8 cellular contexts compared by ENCODE assay signal in the genomic region with DNA sequence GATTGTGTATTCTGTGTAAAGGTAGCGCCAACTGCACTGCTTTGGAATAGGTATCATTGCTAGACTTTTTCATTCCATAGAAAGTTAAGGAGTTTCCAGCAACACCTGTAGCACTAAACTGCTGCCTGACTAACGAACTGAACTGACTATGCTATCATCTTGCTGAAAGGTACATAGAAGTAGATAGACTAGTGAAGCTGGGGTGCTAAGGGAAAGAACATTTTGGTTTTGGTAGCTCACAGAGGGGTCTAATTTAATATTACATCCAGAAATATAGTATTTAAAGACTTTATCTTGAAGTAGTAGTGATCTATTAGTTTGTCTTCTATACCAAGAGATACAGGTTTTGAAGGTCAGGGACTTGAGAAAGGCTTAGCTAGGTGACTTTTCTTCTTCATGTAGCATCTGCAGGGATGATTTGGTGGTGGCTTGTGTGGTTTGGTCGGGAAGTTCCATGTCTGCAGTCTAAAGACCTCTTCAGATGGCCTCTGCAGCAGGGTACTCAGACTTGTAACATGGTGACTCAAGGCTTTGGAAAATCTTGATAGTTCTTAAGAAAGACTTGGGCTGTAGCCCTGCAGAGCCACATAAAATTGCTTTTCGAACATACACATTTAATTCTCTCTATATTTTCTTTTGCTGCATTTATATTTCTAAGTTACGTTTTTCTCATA. TPM values are rescaled to one million over a fixed set of nuclear protein-coding genes. Genes with fewer than 3 reads are reported as not detected.
DNase-seq lines count a peak whose midpoint lies in the region; ATAC-seq and TF ChIP-seq lines count a peak whose summit lies in the region.

No MANE protein-coding gene starts in this region.

- H3K4me1 Mint-ChIP-seq in activated naive CD8-positive, alpha-beta T cell treated with anti-CD3 and anti-CD28 coated beads for 36 hours: peaks cover 82% of the 10 kb centered on the region

- peak overlapping the region; percentile 74 for H3K27ac Mint-ChIP-seq in activated naive CD8-positive, alpha-beta T cell treated with anti-CD3 and anti-CD28 coated beads for 36 hours

- no TSS peak for BruUV-seq in PC-9 (replicated peaks; lab: Mats Ljungman, UMichigan)

- H3K4me3 Mint-ChIP-seq in activated naive CD8-positive, alpha-beta T cell treated with anti-CD3 and anti-CD28 coated beads for 36 hours: peak overlapping the region; percentile 36

- no peak overlapping the region for H2AFZ ChIP-seq in PC-9

- CTCF ChIA-PET in PC-9 (lab: Charles Lee): no interaction called here

- H3K79me2 ChIP-seq in PC-9 (ENCODE audit: low read depth): peaks cover 100% of the 10 kb centered on the region

- POLR2A ChIA-PET in PC-9 (lab: Charles Lee; ENCODE audit: unreplicated experiment): interaction anchor here (0.5 to 0.7 kb wide), 4 partner anchors 10 to 260 kb away, joined by 4 to 7 read pairs (median 5); a partner anchor contains a TSS

- H3K4me2 ChIP-seq in PC-9: no peak overlapping the region

- peak; percentile 60 for DNase-seq in activated naive CD8-positive, alpha-beta T cell treated with anti-CD3 and anti-CD28 coated beads for 36 hours
- DNase-seq in stimulated activated CD4-positive, alpha-beta T cell treated with anti-CD3 and anti-CD28 coated beads, TNF-alpha, amount 100 ng/mL, for 48 hours (ENCODE audit: low read depth in 3 of 3): peak in 2 of 3 donors; percentile 22 to 40
- DNase-seq in PC-9 (no peak), mucosa of gallbladder (ENCODE audit: low spot score) (no peak), DMS53 treated with DMSO at 0.1 percent for 48 hours (lab: John Stamatoyannopoulos, UW; ENCODE audit: unreplicated experiment) (no peak)

- peaks cover 25% of the 10 kb centered on the region for H3K4me1 ChIP-seq in PC-9 (replicated peaks; ENCODE audit: insufficient read depth)

- peaks cover 82% of the 10 kb centered on the region for H4K20me1 ChIP-seq in PC-9 (ENCODE audit: insufficient read depth)

- no peak overlapping the region for H3K27ac ChIP-seq in PC-9

- no peaks in the 10 kb centered on the region for H3K9me3 Mint-ChIP-seq in activated naive CD8-positive, alpha-beta T cell treated with anti-CD3 and anti-CD28 coated beads for 36 hours

- intact Hi-C loops in PC-9 (cut with micrococcal nuclease; ENCODE audit: unreplicated experiment): no loop called here

- no peak overlapping the region for H3K4me3 ChIP-seq in PC-9

- no peaks in the 10 kb centered on the region for H3K9me3 ChIP-seq in PC-9 (ENCODE audit: insufficient read depth, low read depth)

- H3K9me2 ChIP-seq in PC-9 (ENCODE audit: insufficient read depth): no peaks in the 10 kb centered on the region

- H3F3A ChIP-seq in PC-9 (ENCODE audit: insufficient read depth, low read depth): no peaks in the 10 kb centered on the region; the same call in 1 of the 2 replicates

- ATAC-seq in GM18909 (IDR thresholded peaks at IDR 0.05; ENCODE audit: poor library complexity, unreplicated experiment) (peak; percentile 42), HG03457 (IDR thresholded peaks at IDR 0.05; ENCODE audit: unreplicated experiment) (peak; percentile 42), HG03571 (IDR thresholded peaks at IDR 0.05; ENCODE audit: unreplicated experiment) (no peak)

- no peaks in the 10 kb centered on the region for H3K27me3 Mint-ChIP-seq in activated naive CD8-positive, alpha-beta T cell treated with anti-CD3 and anti-CD28 coated beads for 36 hours

- 0 out of 2 replicates have a peak, but pooled peaks cover 4% of the 10 kb centered on the region for H3K36me3 ChIP-seq in PC-9 (ENCODE audit: low read depth)

- H3K27me3 ChIP-seq in PC-9 (ENCODE audit: insufficient read depth, low read depth): no peaks in the 10 kb centered on the region

- H3K36me3 Mint-ChIP-seq in activated naive CD8-positive, alpha-beta T cell treated with anti-CD3 and anti-CD28 coated beads for 36 hours: peaks cover 26% of the 10 kb centered on the region

- no peak for TF ChIP-seq CTCF in PC-9 (conservative IDR thresholded peaks at IDR 0.05)

RNA-seq across cellular contexts. Expression of a gene that starts 10.2 kb away (rescaled TPM):
- 10 to 100 TPM; 65.6 to 68.2 TPM for total RNA-seq in activated naive CD8-positive, alpha-beta T cell treated with anti-CD3 and anti-CD28 coated beads for 36 hours
- total RNA-seq in PC-9 (2021) (68.0 and 70.4 TPM in 2 replicates), mucosa of gallbladder (71.2 TPM)

Comparison
In these comparisons a context has a peak if more than half of its experiments do, and no peak if none do; other contexts are left out.
1. DNase-seq: peak in activated naive CD8-positive, alpha-beta T cell treated with anti-CD3 and anti-CD28 coated beads for 36 hours (single experiment) and stimulated activated CD4-positive, alpha-beta T cell treated with anti-CD3 and anti-CD28 coated beads, TNF-alpha, amount 100 ng/mL, for 48 hours (2 of 3); none in PC-9 (0 of 2), mucosa of gallbladder (single experiment) and DMS53 treated with DMSO at 0.1 percent for 48 hours (single experiment).